ENCODE assay signal across 8 cellular contexts in the genomic region with DNA sequence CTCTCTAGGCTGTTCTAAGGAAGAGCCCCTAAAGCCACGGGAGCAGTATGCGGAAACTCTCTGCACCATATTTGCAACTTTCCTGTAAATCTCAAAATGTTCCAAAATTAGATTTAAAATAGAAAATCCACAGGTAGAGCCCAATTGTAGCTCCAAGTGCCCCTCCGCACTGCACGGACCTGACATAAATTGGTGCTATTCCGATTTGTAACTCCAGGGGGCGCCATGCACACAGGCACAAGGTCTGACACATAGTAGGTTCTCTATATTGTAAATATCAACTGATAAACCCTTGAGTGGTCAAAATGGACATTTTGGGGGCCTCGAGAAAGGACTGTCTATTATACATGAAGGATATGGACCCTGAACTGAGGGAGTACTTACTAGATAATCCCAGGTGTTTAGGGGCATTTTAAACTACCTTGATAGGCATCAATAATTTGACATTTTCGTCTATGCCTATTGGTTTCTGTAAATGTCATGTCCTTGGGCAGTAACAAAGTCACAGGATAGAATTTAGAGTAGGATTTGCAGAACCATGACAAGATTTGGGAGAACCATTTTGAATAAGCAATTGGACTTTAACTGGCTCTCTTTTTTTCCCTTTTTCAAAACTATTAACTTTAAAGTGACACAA. TPM values are rescaled to one million over a fixed set of nuclear protein-coding genes. Genes with fewer than 3 reads are reported as not detected.
DNase-seq lines count a peak whose midpoint lies in the region; ATAC-seq, FAIRE-seq and TF ChIP-seq lines count a peak whose summit lies in the region.

No MANE protein-coding gene starts in this region.

- in situ Hi-C loops in Caki2 (cut with HindIII; ENCODE audit: low pct_unique_long_range_greater_than_20kb, low sequenced_read_pairs): no loop called here

- H3K27ac Mint-ChIP-seq in activated CD4-positive, alpha-beta memory T cell treated with anti-CD3 and anti-CD28 coated beads for 36 hours: no peak overlapping the region
- H3K27ac Mint-ChIP-seq in endodermal cell: no peak overlapping the region

- 13 to 17% methylated on average over 6 to 8 of the region's 8 CpGs for WGBS in endodermal cell (ENCODE audit: insufficient coverage in 1 of 2, insufficient read length in 1 of 2), 2 experiments
- WGBS in pancreas, 2 donors: 4 to 8% methylated on average over 8 of the region's 8 CpGs

- H3K27me3 ChIP-seq in endodermal cell (ENCODE audit: control insufficient read depth, insufficient read depth, low read length, poor library complexity, severe bottlenecking) (peaks cover 59% of the 10 kb centered on the region), pancreas (no peaks in the 10 kb centered on the region), vagina (no peaks in the 10 kb centered on the region)

- no peaks in the 10 kb centered on the region for H3K4me1 ChIP-seq in endodermal cell (ENCODE audit: control insufficient read depth, insufficient read depth, low read length)
- no peaks in the 10 kb centered on the region for H3K4me1 ChIP-seq in pancreas
- no peaks in the 10 kb centered on the region for H3K4me1 ChIP-seq in vagina

- no peaks in the 10 kb centered on the region for H3K36me3 Mint-ChIP-seq in activated CD4-positive, alpha-beta memory T cell treated with anti-CD3 and anti-CD28 coated beads for 36 hours
- H3K36me3 Mint-ChIP-seq in endodermal cell (ENCODE audit: low read depth): no peaks in the 10 kb centered on the region

- no peak overlapping the region for H3K4me3 Mint-ChIP-seq in activated CD4-positive, alpha-beta memory T cell treated with anti-CD3 and anti-CD28 coated beads for 36 hours
- no peak overlapping the region for H3K4me3 Mint-ChIP-seq in endodermal cell

- peak in 2 of 4 donors; percentile 40 to 49 for ATAC-seq in pancreas

- no peaks in the 10 kb centered on the region for H3K9me3 Mint-ChIP-seq in activated CD4-positive, alpha-beta memory T cell treated with anti-CD3 and anti-CD28 coated beads for 36 hours
- H3K9me3 Mint-ChIP-seq in endodermal cell: no peaks in the 10 kb centered on the region

- H3K36me3 ChIP-seq in endodermal cell (ENCODE audit: control insufficient read depth, insufficient read depth, low read length) (no peaks in the 10 kb centered on the region), pancreas (no peaks in the 10 kb centered on the region), vagina (no peaks in the 10 kb centered on the region)

- POLR2A ChIA-PET in activated CD4-positive, alpha-beta memory T cell treated with anti-CD3 and anti-CD28 coated beads for 36 hours (lab: Charles Lee): no interaction called here

- no peak overlapping the region for H3K9ac ChIP-seq in endodermal cell (ENCODE audit: extremely low read depth, low read length, poor library complexity, severe bottlenecking)

- H3K27me3 Mint-ChIP-seq in activated CD4-positive, alpha-beta memory T cell treated with anti-CD3 and anti-CD28 coated beads for 36 hours: peaks cover 18% of the 10 kb centered on the region
- H3K27me3 Mint-ChIP-seq in endodermal cell (ENCODE audit: insufficient read depth): peaks cover 51% of the 10 kb centered on the region

- no peak for FAIRE-seq in pancreas (lab: Jason Lieb, UNC)

- no peak overlapping the region for H3K27ac ChIP-seq in endodermal cell (ENCODE audit: low read depth, low read length)
- H3K27ac ChIP-seq in pancreas: no peak overlapping the region
- no peak overlapping the region for H3K27ac ChIP-seq in vagina

- H3K4me3 ChIP-seq in endodermal cell (ENCODE audit: low read length): no peak overlapping the region
- no peak overlapping the region for H3K4me3 ChIP-seq in pancreas
- H3K4me3 ChIP-seq in vagina: no peak overlapping the region

- intact Hi-C loops in activated CD4-positive, alpha-beta memory T cell treated with anti-CD3 and anti-CD28 coated beads for 36 hours (cut with micrococcal nuclease): loop anchor here (1.0 to 5.0 kb wide), 4 partner anchors 95 to 575 kb away; a partner anchor contains a TSS
- intact Hi-C loops in pancreas (cut with DNase I) (no loop called here), vagina (cut with DNase I) (loop anchor here (10.0 kb wide), 2 partner anchors 92 to 572 kb away; a partner anchor contains a TSS)

- TF ChIP-seq CTCF in endodermal cell (conservative IDR thresholded peaks at IDR 0.05) (peak; percentile 99), pancreas (IDR thresholded peaks at IDR 0.05) (peak; percentile 53 to 71 (median 60)), vagina (IDR thresholded peaks at IDR 0.05) (peak; percentile 36 to 62 (median 39))

- peak; percentile 19 for DNase-seq in Caki2 (ENCODE audit: low read depth)
- peak; percentile 7 for DNase-seq in LoVo (ENCODE audit: low spot score)
- DNase-seq in activated CD4-positive, alpha-beta memory T cell treated with anti-CD3 and anti-CD28 coated beads for 36 hours: peak; percentile 52
- peak; percentile 90 for DNase-seq in endodermal cell
- DNase-seq in pancreas: peak in 1 of 6 donors; percentile 21
- DNase-seq in vagina (ENCODE audit: extremely low spot score in 2 of 2): no peak
- DNase-seq in NCI-H510A treated with DMSO at 0.1 percent for 48 hours (lab: John Stamatoyannopoulos, UW): no peak
- no peak for DNase-seq in NCI-H774 (lab: John Stamatoyannopoulos, UW)

- CTCF ChIA-PET in activated CD4-positive, alpha-beta memory T cell treated with anti-CD3 and anti-CD28 coated beads for 36 hours (lab: Charles Lee): interaction anchor here (0.5 to 2.9 kb wide), 40 partner anchors 10 to 601 kb away, joined by 3 to 40 read pairs (median 4); a partner anchor contains a TSS

- H3K9me3 ChIP-seq in endodermal cell (ENCODE audit: control insufficient read depth, low read length) (no peaks in the 10 kb centered on the region), pancreas (no peaks in the 10 kb centered on the region), vagina (no peaks in the 10 kb centered on the region)

- TF ChIP-seq POLR2A in vagina (IDR thresholded peaks at IDR 0.05): no peak

- H3K4me1 Mint-ChIP-seq in activated CD4-positive, alpha-beta memory T cell treated with anti-CD3 and anti-CD28 coated beads for 36 hours (ENCODE audit: low read depth): no peaks in the 10 kb centered on the region
- no peaks in the 10 kb centered on the region for H3K4me1 Mint-ChIP-seq in endodermal cell

RNA-seq across cellular contexts. Expression of a gene that starts 36.6 kb away (rescaled TPM):
- total RNA-seq in Caki2 (2014; rRNA removed; shearing (Covaris generic); ENCODE audit: low replicate concordance): 0.07 TPM in 1 of 2 replicates, not detected in the other
- total RNA-seq in activated CD4-positive, alpha-beta memory T cell treated with anti-CD3 and anti-CD28 coated beads for 36 hours: not detected
- total RNA-seq in endodermal cell (under 1 TPM in 1 of 2 donors, not detected in 1; 0.15 TPM), pancreas (under 1 TPM in 4 of 6 donors, not detected in 2; 0.04 to 0.15 (median 0.09) TPM), vagina (not detected)
- polyA plus RNA-seq in endodermal cell (2013, experiment 1 of 2): 1.1 TPM
- 0.83 TPM for polyA plus RNA-seq in endodermal cell (2013, experiment 2 of 2)
- polyA plus RNA-seq in pancreas: 1 to 10 TPM in 1 of 2 donors, under 1 TPM in 1; 0.08 to 1.1 TPM

Comparison
In these comparisons a context has a peak if more than half of its experiments do, and no peak if none do; other contexts are left out.
1. DNase-seq: peak in Caki2 (single experiment), LoVo (single experiment), activated CD4-positive, alpha-beta memory T cell treated with anti-CD3 and anti-CD28 coated beads for 36 hours (single experiment) and endodermal cell (single experiment); none in vagina (0 of 2), NCI-H510A treated with DMSO at 0.1 percent for 48 hours (single experiment) and NCI-H774 (single experiment).
2. CTCF ChIP-seq: peak in every context shown above with its lines; median percentile 99 in endodermal cell; 60 in pancreas; 39 in vagina.
3. intact Hi-C loops: an anchor here in activated CD4-positive, alpha-beta memory T cell treated with anti-CD3 and anti-CD28 coated beads for 36 hours (1.0 to 5.0 kb wide) and vagina (10.0 kb wide); none called in pancreas.